8 cellular contexts compared by ENCODE assay signal in the genomic region with DNA sequence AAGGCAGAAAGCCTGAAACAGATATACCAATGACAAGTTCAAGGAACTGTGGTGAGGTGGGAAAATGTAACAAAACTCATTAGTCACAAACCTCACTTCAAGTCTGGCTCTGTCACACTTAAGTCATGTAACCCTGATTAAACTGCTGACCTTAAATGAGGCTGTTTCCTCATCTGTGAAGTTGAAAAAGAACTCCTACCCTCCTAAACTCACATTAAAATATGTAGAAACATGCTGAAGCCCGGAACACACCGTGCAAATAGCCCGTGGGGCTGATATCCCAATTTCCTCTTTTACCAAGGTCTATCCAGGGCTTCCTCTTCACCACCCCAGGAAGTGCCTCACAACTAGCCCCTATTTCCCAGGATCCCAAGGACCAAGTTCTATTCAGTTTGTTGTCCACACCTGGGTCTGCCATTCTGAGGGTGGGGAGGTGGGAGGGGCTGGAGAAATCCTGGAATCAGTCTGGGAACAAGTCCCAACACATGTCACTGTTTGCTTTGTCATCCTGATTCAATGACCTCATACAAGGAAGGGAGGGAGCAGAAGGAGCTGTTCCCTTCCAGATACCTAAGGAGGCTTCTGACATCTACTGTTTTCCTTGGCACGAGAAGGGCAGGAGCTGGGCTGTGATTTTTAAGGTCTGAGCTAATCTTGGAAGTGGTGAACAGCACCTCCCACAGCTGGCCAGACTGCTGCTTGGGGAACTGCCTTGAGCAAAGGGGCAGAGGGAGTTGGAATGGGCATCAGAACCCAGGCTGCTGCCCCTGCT. TPM values are rescaled to one million over a fixed set of nuclear protein-coding genes. Genes with fewer than 3 reads are reported as not detected.
DNase-seq lines count a peak whose midpoint lies in the region; ATAC-seq and TF ChIP-seq lines count a peak whose summit lies in the region.

No MANE protein-coding gene starts in this region.

- 5 to 14% methylated on average over 4 of the region's 4 CpGs for WGBS in body of pancreas, 2 donors
- no CpG with 5 or more reads among the region's 4 CpGs for WGBS in right lobe of liver (ENCODE audit: insufficient coverage, low coverage, low lambda C conversion rate, missing lambda C conversion rate)

- no peak for TF ChIP-seq CTCF in body of pancreas (IDR thresholded peaks at IDR 0.05)
- no peak for TF ChIP-seq CTCF in right lobe of liver (IDR thresholded peaks at IDR 0.05)
- no peak for TF ChIP-seq CTCF in upper lobe of right lung (IDR thresholded peaks at IDR 0.05)

- ATAC-seq in body of pancreas (peak; percentile 97), right lobe of liver (peak; percentile 37 to 73 (median 63)), upper lobe of right lung (peak; percentile 86), HG03045 (IDR thresholded peaks at IDR 0.05; ENCODE audit: unreplicated experiment) (no peak)

- H3K27ac ChIP-seq in body of pancreas (peak overlapping the region; percentile 60 to 96 (median 90)), right lobe of liver (peak overlapping the region in 1 of 3 donors; percentile 49), upper lobe of right lung (peak overlapping the region; percentile 78)

- in situ Hi-C loops in ACHN (cut with HindIII; ENCODE audit: low pct_ligation_motif_present, low pct_unique_long_range_greater_than_20kb, low sequenced_read_pairs), result no loop called here

- DNase-seq in ACHN (peak; percentile 86), HPDE6-E6E7 (ENCODE audit: extremely low spot score) (peak; percentile 75), body of pancreas (peak; percentile 85 to 94 (median 90)), right lobe of liver (peak in 1 of 3 donors; percentile 39), upper lobe of right lung (no peak), KG1 (lab: John Stamatoyannopoulos, UW) (no peak), NCI-H1930 (lab: John Stamatoyannopoulos, UW) (no peak)

- H3K9me3 ChIP-seq in body of pancreas, result no peaks in the 10 kb centered on the region
- H3K9me3 ChIP-seq in right lobe of liver, result no peaks in the 10 kb centered on the region
- no peaks in the 10 kb centered on the region for H3K9me3 ChIP-seq in upper lobe of right lung

- TF ChIP-seq POLR2A in body of pancreas (IDR thresholded peaks at IDR 0.05) (peak in 2 of 3 donors; percentile 44 to 58), right lobe of liver (IDR thresholded peaks at IDR 0.05) (no peak)

- H3K27me3 ChIP-seq in body of pancreas (no peaks in the 10 kb centered on the region), right lobe of liver (no peaks in the 10 kb centered on the region), upper lobe of right lung (no peaks in the 10 kb centered on the region)

- peaks cover 47% of the 10 kb centered on the region for H3K4me1 ChIP-seq in body of pancreas
- H3K4me1 ChIP-seq in right lobe of liver, result peaks cover 0 to 4% (median 0%) of the 10 kb centered on the region in 4 donors
- H3K4me1 ChIP-seq in upper lobe of right lung, result peaks cover 35% of the 10 kb centered on the region

- no peaks in the 10 kb centered on the region for H3K36me3 ChIP-seq in body of pancreas (replicated peaks in 1 of 2; ENCODE audit: insufficient read depth in 1 of 2, low read depth in 2 of 2)
- H3K36me3 ChIP-seq in right lobe of liver, result no peaks in the 10 kb centered on the region
- H3K36me3 ChIP-seq in upper lobe of right lung, result no peaks in the 10 kb centered on the region

- intact Hi-C loops in body of pancreas (cut with DNase I), result no loop called here
- intact Hi-C loops in right lobe of liver (cut with DNase I), result no loop called here
- intact Hi-C loops in upper lobe of right lung (cut with DNase I), result no loop called here

- no peak overlapping the region for H3K4me3 ChIP-seq in body of pancreas
- no peak overlapping the region for H3K4me3 ChIP-seq in right lobe of liver
- no peak overlapping the region for H3K4me3 ChIP-seq in upper lobe of right lung

RNA-seq across cellular contexts. Expression of a gene that starts 42.3 kb away (rescaled TPM):
- total RNA-seq in body of pancreas, result 10 to 100 TPM; 15.6 to 22.4 TPM
- total RNA-seq in right lobe of liver, result 10 to 100 TPM in 2 of 6 experiments, 1 to 10 TPM in 4; 6.5 to 12.7 (median 8.5) TPM
- total RNA-seq in upper lobe of right lung, result 18.7 TPM

RNA-seq across cellular contexts. Expression of a gene that starts 42.6 kb away (rescaled TPM):
- total RNA-seq in body of pancreas (10 to 100 TPM; 18.4 to 29.3 TPM), right lobe of liver (10 to 100 TPM; 11.4 to 15.3 (median 13.9) TPM), upper lobe of right lung (30.5 TPM)

Comparison
In these comparisons a context has a peak if more than half of its experiments do, and no peak if none do; other contexts are left out.
1. DNase-seq: peak in ACHN (single experiment), HPDE6-E6E7 (single experiment) and body of pancreas (4 of 4); none in upper lobe of right lung (single experiment), KG1 (single experiment) and NCI-H1930 (0 of 2).